8 cellular contexts compared by ENCODE assay signal in genomic region chrX:119784747-119785446, GRCh38. TPM values are rescaled to one million over a fixed set of nuclear protein-coding genes. Genes with fewer than 3 reads are reported as not detected.
DNase-seq lines count a peak whose midpoint lies in the region; ATAC-seq and TF ChIP-seq lines count a peak whose summit lies in the region.

No MANE protein-coding gene starts in this region.

- intact Hi-C loops in left ventricle myocardium inferior (cut with micrococcal nuclease) = no loop called here
- intact Hi-C loops in right cardiac atrium (cut with DNase I) = no loop called here

- H3K9me3 ChIP-seq in left ventricle myocardium inferior (replicated peaks) = no peaks in the 10 kb centered on the region
- no peaks in the 10 kb centered on the region for H3K9me3 ChIP-seq in right cardiac atrium (ENCODE audit: control insufficient read depth, low read length)

- peak; percentile 44 for TF ChIP-seq CTCF in left ventricle myocardium inferior (IDR thresholded peaks at IDR 0.05; ENCODE audit: borderline replicate concordance)

- H3K36me3 ChIP-seq in left ventricle myocardium inferior = peaks cover 28% of the 10 kb centered on the region

- H3K27me3 ChIP-seq in left ventricle myocardium inferior (ENCODE audit: low read depth) (no peaks in the 10 kb centered on the region), right cardiac atrium (ENCODE audit: control insufficient read depth, insufficient read depth) (no peaks in the 10 kb centered on the region)

- H3K27ac ChIP-seq in left ventricle myocardium inferior (replicated peaks) (no peak overlapping the region), right cardiac atrium (ENCODE audit: low read length) (no peak overlapping the region)

- peaks cover 33% of the 10 kb centered on the region for H3K4me1 ChIP-seq in left ventricle myocardium inferior
- peaks cover 2% of the 10 kb centered on the region for H3K4me1 ChIP-seq in right cardiac atrium (ENCODE audit: control insufficient read depth, insufficient read depth, low read length)

- 83% methylated on average over 14 of the region's 14 CpGs for WGBS in right cardiac atrium

- no peak for DNase-seq in left ventricle myocardium inferior
- no peak for DNase-seq in right cardiac atrium
- DNase-seq in NAMALWA (ENCODE audit: low spot score) = peak; percentile 67
- DNase-seq in activated CD4-positive, alpha-beta T cell treated with anti-CD3 and anti-CD28 coated beads, Interleukin-2, amount 50 U/mL, for 4 hours = peak; percentile 29 to 37
- peak; percentile 23 to 32 for DNase-seq in stimulated activated CD4-positive, alpha-beta T cell treated with anti-CD3 and anti-CD28 coated beads, Interleukin-4, amount 100 ng/mL, for 48 hours (ENCODE audit: low read depth in 2 of 2)
- no peak for DNase-seq in NCI-H128 (lab: John Stamatoyannopoulos, UW; ENCODE audit: unreplicated experiment)

- ATAC-seq in right cardiac atrium (no peak), esophagus mucosa (peak; percentile 33), HG02588 (IDR thresholded peaks at IDR 0.05; ENCODE audit: unreplicated experiment) (no peak)

- H3K4me3 ChIP-seq in left ventricle myocardium inferior = no peak overlapping the region
- H3K4me3 ChIP-seq in right cardiac atrium (ENCODE audit: low read length) = no peak overlapping the region

RNA-seq across cellular contexts. Expression of gene RPL39, which starts 6.5 kb away (rescaled TPM):
- total RNA-seq in left ventricle myocardium inferior (1,056 TPM), right cardiac atrium (1,000 to 10,000 TPM; 1,125 to 1,239 (median 1,186) TPM), esophagus mucosa (2,055 TPM)
- polyA plus RNA-seq in right cardiac atrium = 4,509 TPM

RNA-seq across cellular contexts. Expression of gene SOWAHD, which starts 26.5 kb away (rescaled TPM):
- total RNA-seq in left ventricle myocardium inferior (0.33 TPM), right cardiac atrium (under 1 TPM in 2 of 4 donors, not detected in 2; 0.37 to 0.53 TPM), esophagus mucosa (not detected)
- polyA plus RNA-seq in right cardiac atrium = 0.14 TPM

Comparison
In these comparisons a context has a peak if more than half of its experiments do, and no peak if none do; other contexts are left out.
1. DNase-seq: peak in NAMALWA (single experiment), activated CD4-positive, alpha-beta T cell treated with anti-CD3 and anti-CD28 coated beads, Interleukin-2, amount 50 U/mL, for 4 hours (2 of 2) and stimulated activated CD4-positive, alpha-beta T cell treated with anti-CD3 and anti-CD28 coated beads, Interleukin-4, amount 100 ng/mL, for 48 hours (2 of 2); none in left ventricle myocardium inferior (single experiment), right cardiac atrium (0 of 3) and NCI-H128 (single experiment).